In genomic region chr4:123096038-123096437, GRCh38 we compare ENCODE assay signal across 12 cellular contexts.
DNase-seq lines count a peak whose midpoint lies in the region; ATAC-seq, FAIRE-seq and TF ChIP-seq lines count a peak whose summit lies in the region.
"Had no signal": no experiment of that assay in that cellular context is flagged by ENCODE, and none has a peak within 500 bp of the region (broad histone marks: within the 10 kb centered on the region; RNA-seq: fewer than 3 reads in every experiment).

No MANE protein-coding gene starts in this region.

- TF ChIP-seq POLR2A in H54 (IDR thresholded peaks at IDR 0.05; ENCODE audit: low read depth, low read length): no peak

- H3K36me3 ChIP-seq in endodermal cell (ENCODE audit: control insufficient read depth, insufficient read depth, low read length): peaks cover 2% of the 10 kb centered on the region

- H3K27me3 Mint-ChIP-seq in endodermal cell (ENCODE audit: insufficient read depth): no peaks in the 10 kb centered on the region

- WGBS in endodermal cell (ENCODE audit: insufficient coverage in 1 of 2, insufficient read length in 1 of 2), 2 experiments: 72 to 78% methylated on average over 4 of the region's 4 CpGs

- intact Hi-C loops in head of caudate nucleus (cut with DNase I): no loop called here

- no peak overlapping the region for H3K4me3 Mint-ChIP-seq in endodermal cell

- ATAC-seq in GM18520 (IDR thresholded peaks at IDR 0.05; ENCODE audit: unreplicated experiment): no peak
- ATAC-seq: GM12878 had no signal

- H3K9me3 ChIP-seq in endodermal cell (ENCODE audit: control insufficient read depth, low read length): peaks cover 5% of the 10 kb centered on the region
- H3K9me3 ChIP-seq: testis had no signal

- peaks cover 14% of the 10 kb centered on the region for H3K36me3 Mint-ChIP-seq in endodermal cell (ENCODE audit: low read depth)

- H3K4me3 ChIP-seq in endodermal cell (ENCODE audit: low read length) (no peak overlapping the region), retinal pigment epithelial cell (ENCODE audit: low read length) (no peak overlapping the region)
- H3K4me3 ChIP-seq: GM12878, testis had no signal

- no peaks in the 10 kb centered on the region for H3K9me3 Mint-ChIP-seq in endodermal cell

- H3K4me1 Mint-ChIP-seq in endodermal cell: peaks cover 4% of the 10 kb centered on the region

- TF ChIP-seq CTCF in endodermal cell (conservative IDR thresholded peaks at IDR 0.05) (peak; percentile 80), retinal pigment epithelial cell (conservative IDR thresholded peaks at IDR 0.05; ENCODE audit: low read depth, low read length) (peak; percentile 56)

- H3K27me3 ChIP-seq in endodermal cell (ENCODE audit: control insufficient read depth, insufficient read depth, low read length, poor library complexity, severe bottlenecking): no peaks in the 10 kb centered on the region
- H3K27me3 ChIP-seq: testis had no signal

- H3K27ac ChIP-seq in endodermal cell (ENCODE audit: low read depth, low read length): no peak overlapping the region
- H3K27ac ChIP-seq: testis had no signal

- H3K4me1 ChIP-seq in endodermal cell (ENCODE audit: control insufficient read depth, insufficient read depth, low read length): no peaks in the 10 kb centered on the region
- H3K4me1 ChIP-seq: testis had no signal

- DNase-seq in DMS 273 (lab: John Stamatoyannopoulos, UW; ENCODE audit: unreplicated experiment) (peak; percentile 51), DMS 273 treated with DMSO at 0.1 percent for 48 hours (lab: John Stamatoyannopoulos, UW) (no peak), NCI-H82 (lab: John Stamatoyannopoulos, UW) (peak; percentile 90), endodermal cell (no peak), retinal pigment epithelial cell (ENCODE audit: low read depth) (no peak), H54 (ENCODE audit: insufficient read length, low spot score) (no peak), head of caudate nucleus (no peak)
- DNase-seq: NCI-H226; stimulated activated CD4-positive, alpha-beta T cell treated with anti-CD3 and anti-CD28 coated beads, Interleukin-1b, Interleukin-23, amount 100 ng/mL, for 48 hours; testis had no signal

- H3K27ac Mint-ChIP-seq in endodermal cell: no peak overlapping the region

- H3K9ac ChIP-seq in endodermal cell (ENCODE audit: extremely low read depth, low read length, poor library complexity, severe bottlenecking): no peak overlapping the region

- FAIRE-seq in H54 (lab: Jason Lieb, UNC): no peak
- FAIRE-seq: GM12878 had no signal

Comparison
In these comparisons a context has a peak if more than half of its experiments do, and no peak if none do; other contexts are left out.
1. DNase-seq: peak in DMS 273 (single experiment) and NCI-H82 (single experiment); none in DMS 273 treated with DMSO at 0.1 percent for 48 hours (single experiment), endodermal cell (single experiment), retinal pigment epithelial cell (single experiment), H54 (single experiment) and head of caudate nucleus (0 of 42).